In genomic region chr3:122952509-122952908, GRCh38 we compare ENCODE assay signal across 11 cellular contexts.
DNase-seq lines count a peak whose midpoint lies in the region; ATAC-seq and TF ChIP-seq lines count a peak whose summit lies in the region.
"Had no signal": no experiment of that assay in that cellular context is flagged by ENCODE, and none has a peak within 500 bp of the region (broad histone marks: within the 10 kb centered on the region; RNA-seq: fewer than 3 reads in every experiment).

No MANE protein-coding gene starts in this region.

- no peaks in the 10 kb centered on the region for H3K36me3 ChIP-seq in heart right ventricle
- H3K36me3 ChIP-seq: BLaER1 had no signal

- H3K4me3 ChIP-seq in heart right ventricle, result no peak overlapping the region
- H3K4me3 ChIP-seq: BLaER1 had no signal

- ATAC-seq in heart right ventricle, result peak in 5 of 8 donors; percentile 9 to 50 (median 32)
- no peak for ATAC-seq in Right ventricle myocardium superior (ENCODE audit: poor library complexity)
- ATAC-seq in foreskin keratinocyte, result peak; percentile 95

- intact Hi-C loops in heart right ventricle (cut with DNase I) (loop anchor here in 4 of 10 donors (2.0 to 5.0 kb wide), 3 partner anchors 40 to 75 kb away; partner anchors contain the start of gene SEMA5B (in 2 of the 4)), Right ventricle myocardium superior (cut with DNase I) (no loop called here)

- DNase-seq in heart right ventricle, result peak in 1 of 2 donors; percentile 21
- no peak for DNase-seq in Right ventricle myocardium superior
- peak; percentile 67 to 87 for DNase-seq in NOMO-1 (lab: John Stamatoyannopoulos, UW; ENCODE audit: unreplicated experiment in 2 of 2)
- DNase-seq in foreskin keratinocyte, result peak; percentile 53 to 72
- no peak for DNase-seq in NCI-H1417 (lab: John Stamatoyannopoulos, UW)
- DNase-seq in NCI-H526 (lab: John Stamatoyannopoulos, UW), result no peak
- no peak for DNase-seq in HK-2 (ENCODE audit: unreplicated experiment)
- DNase-seq in NCI-H146 (lab: John Stamatoyannopoulos, UW), result no peak
- DNase-seq: amniotic stem cell, SHP77 had no signal

- TF ChIP-seq CTCF in heart right ventricle (IDR thresholded peaks at IDR 0.05) (peak in 7 of 9 donors; percentile 18 to 50 (median 35)), foreskin keratinocyte (conservative IDR thresholded peaks at IDR 0.05) (no peak)

- WGBS in heart right ventricle, 2 donors, result 56 to 57% methylated on average over 3 of the region's 3 CpGs

- H3K27me3 ChIP-seq in heart right ventricle (no peaks in the 10 kb centered on the region), foreskin keratinocyte (peaks cover 4% of the 10 kb centered on the region)
- H3K27me3 ChIP-seq: BLaER1 had no signal

- H3K9me3 ChIP-seq in heart right ventricle, result no peaks in the 10 kb centered on the region
- H3K9me3 ChIP-seq: BLaER1 had no signal

- H3K27ac ChIP-seq in heart right ventricle (peak overlapping the region in 3 of 10 donors; percentile 17 to 86 (median 53)), foreskin keratinocyte (no peak overlapping the region)
- H3K27ac ChIP-seq: BLaER1 had no signal

- peaks cover 7 to 61% (median 23%) of the 10 kb centered on the region in 9 donors for H3K4me1 ChIP-seq in heart right ventricle
- H3K4me1 ChIP-seq in foreskin keratinocyte, result peaks cover 4% of the 10 kb centered on the region

Comparison
In these comparisons a context has a peak if more than half of its experiments do, and no peak if none do; other contexts are left out.
1. DNase-seq: peak in NOMO-1 (2 of 2) and foreskin keratinocyte (2 of 2); none in Right ventricle myocardium superior (single experiment), NCI-H1417 (0 of 3), NCI-H526 (0 of 2), HK-2 (single experiment) and NCI-H146 (single experiment).